ENCODE assay signal across 8 cellular contexts in the genomic region with DNA sequence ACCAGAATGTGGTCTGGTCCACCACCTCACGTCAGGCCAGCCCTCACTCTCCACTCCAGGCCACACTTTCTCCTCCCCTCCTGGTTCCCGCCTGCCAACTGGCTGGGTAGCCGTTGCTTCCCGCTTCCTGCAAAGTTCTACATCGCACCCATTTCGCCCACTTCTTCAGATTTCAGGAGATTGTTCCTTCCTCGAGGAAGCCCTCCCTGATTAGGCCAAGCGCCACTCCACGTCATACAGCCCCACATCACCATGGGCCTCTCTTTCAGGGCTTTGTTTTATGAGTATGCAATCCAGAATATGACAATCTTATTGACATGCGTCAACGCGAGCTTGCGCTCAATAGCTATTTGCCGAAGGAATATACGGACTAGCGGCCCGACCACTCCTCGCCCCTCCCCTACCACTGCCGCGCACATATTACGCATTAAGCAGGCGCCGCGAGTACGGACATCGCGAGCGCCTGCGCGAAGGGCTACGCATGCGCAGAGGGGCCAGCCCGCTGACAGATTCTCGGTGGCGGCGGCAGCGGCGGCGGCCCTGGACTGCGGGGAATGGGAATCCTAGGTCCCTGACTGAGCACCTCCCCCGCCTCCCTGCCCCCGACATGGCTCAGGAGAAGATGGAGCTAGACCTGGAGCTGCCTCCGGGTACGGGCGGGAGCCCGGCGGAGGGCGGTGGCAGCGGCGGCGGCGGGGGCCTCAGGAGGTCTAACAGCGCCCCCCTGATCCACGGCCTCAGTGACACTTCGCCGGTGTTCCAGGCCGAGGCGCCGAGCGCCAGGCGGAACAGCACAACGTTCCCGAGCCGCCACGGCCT.
DNase-seq lines count a peak whose midpoint lies in the region; ATAC-seq and TF ChIP-seq lines count a peak whose summit lies in the region.

No MANE protein-coding gene starts in this region.

- no peaks in the 10 kb centered on the region for H3K36me3 ChIP-seq in CD8-positive, alpha-beta T cell (ENCODE audit: insufficient read depth, low read length)

- CTCF ChIA-PET in CD8-positive, alpha-beta T cell (lab: Charles Lee): interaction anchor here (1.0 to 1.4 kb wide), 2 partner anchors 14 to 169 kb away, joined by 3 to 4 read pairs; no protein-coding TSS in a partner anchor
- CTCF ChIA-PET in activated CD4-positive, alpha-beta memory T cell treated with anti-CD3 and anti-CD28 coated beads, Interleukin-2, amount 10 ng/mL, durations not matched to agents 7 days and 5 days (lab: Charles Lee): interaction anchor here (0.8 to 1.6 kb wide), 12 partner anchors 9 to 256 kb away, joined by 3 to 7 read pairs (median 3); a partner anchor contains a TSS

- H3K27me3 Mint-ChIP-seq in CD8-positive, alpha-beta T cell (ENCODE audit: low read depth): peaks cover 4% of the 10 kb centered on the region
- H3K27me3 Mint-ChIP-seq in activated CD4-positive, alpha-beta memory T cell treated with anti-CD3 and anti-CD28 coated beads, Interleukin-2, amount 10 ng/mL, durations not matched to agents 7 days and 5 days: peaks cover 5% of the 10 kb centered on the region

- TF ChIP-seq CTCF in CD8-positive, alpha-beta T cell (IDR thresholded peaks at IDR 0.05): peak; percentile 53

- H3K4me1 ChIP-seq in CD8-positive, alpha-beta T cell (ENCODE audit: insufficient read depth, low read length): peaks cover 49% of the 10 kb centered on the region

- H3K27ac Mint-ChIP-seq in CD8-positive, alpha-beta T cell: no peak overlapping the region
- no peak overlapping the region for H3K27ac Mint-ChIP-seq in activated CD4-positive, alpha-beta memory T cell treated with anti-CD3 and anti-CD28 coated beads, Interleukin-2, amount 10 ng/mL, durations not matched to agents 7 days and 5 days

- H3K27ac ChIP-seq in CD8-positive, alpha-beta T cell (ENCODE audit: low read depth, low read length): peak overlapping the region; percentile 92

- intact Hi-C loops in CD8-positive, alpha-beta T cell (cut with DNase I, micrococcal nuclease): loop anchor here (1.0 to 10.0 kb wide), 6 partner anchors 65 to 1478 kb away; a partner anchor contains a TSS

- no peaks in the 10 kb centered on the region for H3K9me3 ChIP-seq in CD8-positive, alpha-beta T cell (ENCODE audit: low read length)

- H3K27me3 ChIP-seq in CD8-positive, alpha-beta T cell (ENCODE audit: insufficient read depth, low read length): no peaks in the 10 kb centered on the region

- peak; percentile 92 for ATAC-seq in CD8-positive, alpha-beta T cell
- ATAC-seq in GM19438 (IDR thresholded peaks at IDR 0.05; ENCODE audit: low read depth, unreplicated experiment) (peak; percentile 80), HG03571 (IDR thresholded peaks at IDR 0.05; ENCODE audit: unreplicated experiment) (peak; percentile 85)

- DNase-seq in CD8-positive, alpha-beta T cell: peak; percentile 87 to 97 (median 93)
- DNase-seq in NCI-H774 (lab: John Stamatoyannopoulos, UW): peak; percentile 89
- DNase-seq in activated CD4-positive, alpha-beta memory T cell treated with anti-CD3 and anti-CD28 coated beads, Interleukin-2, amount 10 ng/mL, durations not matched to agents 7 days and 5 days: peak; percentile 94
- peak; percentile 90 for DNase-seq in effector CD8-positive, alpha-beta T cell (lab: John Stamatoyannopoulos, UW)
- DNase-seq in lung microvascular endothelial cell (ENCODE audit: low read depth in 2 of 2): peak; percentile 96 to 97
- peak; percentile 89 to 92 (median 91) for DNase-seq in stimulated activated CD4-positive, alpha-beta T cell treated with anti-CD3 and anti-CD28 coated beads, TNF-alpha, amount 100 ng/mL, for 4 hours (ENCODE audit: low read depth in 3 of 3)

- H3K4me1 Mint-ChIP-seq in CD8-positive, alpha-beta T cell (ENCODE audit: low read depth): peaks cover 8% of the 10 kb centered on the region
- peaks cover 5% of the 10 kb centered on the region for H3K4me1 Mint-ChIP-seq in activated CD4-positive, alpha-beta memory T cell treated with anti-CD3 and anti-CD28 coated beads, Interleukin-2, amount 10 ng/mL, durations not matched to agents 7 days and 5 days

- POLR2A ChIA-PET in CD8-positive, alpha-beta T cell (lab: Charles Lee): interaction anchor here (1.3 kb wide), 1 partner anchor 8 kb away, joined by 4 read pairs; no protein-coding TSS in a partner anchor
- POLR2A ChIA-PET in activated CD4-positive, alpha-beta memory T cell treated with anti-CD3 and anti-CD28 coated beads, Interleukin-2, amount 10 ng/mL, durations not matched to agents 7 days and 5 days (lab: Charles Lee): interaction anchor here (0.6 to 2.4 kb wide), 10 partner anchors 18 to 254 kb away, joined by 3 to 7 read pairs (median 4); no protein-coding TSS in a partner anchor

- no peaks in the 10 kb centered on the region for H3K36me3 Mint-ChIP-seq in CD8-positive, alpha-beta T cell
- H3K36me3 Mint-ChIP-seq in activated CD4-positive, alpha-beta memory T cell treated with anti-CD3 and anti-CD28 coated beads, Interleukin-2, amount 10 ng/mL, durations not matched to agents 7 days and 5 days (ENCODE audit: low read depth): no peaks in the 10 kb centered on the region

- no peaks in the 10 kb centered on the region for H3K9me3 Mint-ChIP-seq in CD8-positive, alpha-beta T cell
- no peaks in the 10 kb centered on the region for H3K9me3 Mint-ChIP-seq in activated CD4-positive, alpha-beta memory T cell treated with anti-CD3 and anti-CD28 coated beads, Interleukin-2, amount 10 ng/mL, durations not matched to agents 7 days and 5 days

- H3K4me3 ChIP-seq in CD8-positive, alpha-beta T cell (ENCODE audit: low read depth, low read length): peak overlapping the region; percentile 80

- H3K4me3 Mint-ChIP-seq in CD8-positive, alpha-beta T cell: no peak overlapping the region
- H3K4me3 Mint-ChIP-seq in activated CD4-positive, alpha-beta memory T cell treated with anti-CD3 and anti-CD28 coated beads, Interleukin-2, amount 10 ng/mL, durations not matched to agents 7 days and 5 days: no peak overlapping the region

Comparison
In these comparisons a context has a peak if more than half of its experiments do, and no peak if none do; other contexts are left out.
1. Peak in every context shown above with its lines: DNase-seq, ATAC-seq, H3K4me3 ChIP-seq and H3K27ac ChIP-seq.